16 cellular contexts compared by ENCODE assay signal in the genomic region with DNA sequence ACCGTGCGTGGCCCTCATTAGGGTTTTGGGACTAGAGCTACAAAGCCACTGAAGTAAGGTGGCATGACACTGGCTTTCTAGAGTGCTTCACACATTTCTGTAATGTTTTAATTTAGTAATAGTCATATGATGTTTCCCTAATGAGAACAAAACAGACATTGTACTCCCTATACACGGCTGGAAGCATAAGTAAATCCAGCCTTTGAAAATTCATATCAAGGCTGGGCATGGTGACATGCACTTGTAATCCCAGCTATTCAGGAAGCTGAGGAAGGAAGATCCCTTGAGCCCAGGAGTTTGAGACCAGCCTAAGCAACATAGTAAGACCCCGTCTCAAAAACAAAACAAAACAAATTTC. TPM values are rescaled to one million over a fixed set of nuclear protein-coding genes. Genes with fewer than 3 reads are reported as not detected.
DNase-seq lines count a peak whose midpoint lies in the region; ATAC-seq and TF ChIP-seq lines count a peak whose summit lies in the region.
"Had no signal": no experiment of that assay in that cellular context is flagged by ENCODE, and none has a peak within 500 bp of the region (broad histone marks: within the 10 kb centered on the region; RNA-seq: fewer than 3 reads in every experiment).

No MANE protein-coding gene starts in this region.

- H3K27ac Mint-ChIP-seq in CD4-positive, alpha-beta memory T cell: peak overlapping the region; percentile 24 to 82 (median 71)
- peak overlapping the region; percentile 31 to 68 for H3K27ac Mint-ChIP-seq in T-cell
- H3K27ac Mint-ChIP-seq: type B pancreatic cell had no signal

- ATAC-seq in T-cell (replicated peaks in 1 of 4): no peak
- ATAC-seq in GM18519 (IDR thresholded peaks at IDR 0.05; ENCODE audit: low FRiP score, unreplicated experiment): no peak

- H3K4me1 Mint-ChIP-seq in CD4-positive, alpha-beta memory T cell: peaks cover 34 to 64% (median 44%) of the 10 kb centered on the region in 4 donors
- peaks cover 55 to 66% (median 55%) of the 10 kb centered on the region in 3 donors for H3K4me1 Mint-ChIP-seq in T-cell

- intact Hi-C loops in CD4-positive, alpha-beta memory T cell (cut with micrococcal nuclease): no loop called here
- intact Hi-C loops in dorsolateral prefrontal cortex (cut with DNase I): no loop called here

- no peaks in the 10 kb centered on the region for H3K9me3 ChIP-seq in CD4-positive, alpha-beta memory T cell (ENCODE audit: control insufficient read depth in 1 of 2, low read length in 2 of 2)
- H3K9me3 ChIP-seq: prostate gland had no signal

- H3K27me3 Mint-ChIP-seq in CD4-positive, alpha-beta memory T cell: no peaks in the 10 kb centered on the region
- H3K27me3 Mint-ChIP-seq in T-cell: no peaks in the 10 kb centered on the region
- H3K27me3 Mint-ChIP-seq: type B pancreatic cell had no signal

- no peak for DNase-seq in CD4-positive, alpha-beta memory T cell
- DNase-seq in T-cell (no peak), dorsolateral prefrontal cortex (no peak), pons (ENCODE audit: low spot score) (peak; percentile 75), GM03348 (ENCODE audit: low spot score) (no peak), middle frontal gyrus (ENCODE audit: extremely low spot score, low spot score) (no peak)
- DNase-seq: activated CD4-positive, alpha-beta T cell treated with anti-CD3 and anti-CD28 coated beads, Interleukin-2, amount 50 U/mL, for 1 hour; activated gamma-delta T cell; glutamatergic neuron; MM.1S; NCI-H82 had no signal

- CTCF ChIA-PET in CD4-positive, alpha-beta memory T cell (lab: Charles Lee; ENCODE audit: partially characterized antibody): no interaction called here
- CTCF ChIA-PET in T-cell (lab: Charles Lee): no interaction called here

- peaks cover 6 to 13% of the 10 kb centered on the region in 2 donors for H3K36me3 Mint-ChIP-seq in CD4-positive, alpha-beta memory T cell
- H3K36me3 Mint-ChIP-seq in T-cell: peaks cover 7% of the 10 kb centered on the region

- POLR2A ChIA-PET in CD4-positive, alpha-beta memory T cell (lab: Charles Lee; ENCODE audit: partially characterized antibody): no interaction called here
- POLR2A ChIA-PET in T-cell (lab: Charles Lee): no interaction called here

- no peak for TF ChIP-seq CTCF in dorsolateral prefrontal cortex (IDR thresholded peaks at IDR 0.05 in 54 of 56, conservative IDR thresholded peaks at IDR 0.05 in 2 of 56; ENCODE audit: low read depth in 1 of 56, partially characterized antibody in 56 of 56)

- H3K27ac ChIP-seq in CD4-positive, alpha-beta memory T cell (ENCODE audit: low read depth, low read length): no peak overlapping the region
- H3K27ac ChIP-seq in dorsolateral prefrontal cortex: peak overlapping the region in 56 of 59 donors; percentile 2 to 93 (median 76)
- H3K27ac ChIP-seq: prostate gland had no signal

- H3K4me3 ChIP-seq in CD4-positive, alpha-beta memory T cell (ENCODE audit: low read length in 2 of 2): no peak overlapping the region
- no peak overlapping the region for H3K4me3 ChIP-seq in dorsolateral prefrontal cortex
- H3K4me3 ChIP-seq: prostate gland had no signal

- H3K27me3 ChIP-seq in CD4-positive, alpha-beta memory T cell (ENCODE audit: insufficient read depth, low read length): no peaks in the 10 kb centered on the region
- no peaks in the 10 kb centered on the region for H3K27me3 ChIP-seq in dorsolateral prefrontal cortex

- H3K36me3 ChIP-seq in CD4-positive, alpha-beta memory T cell (ENCODE audit: insufficient read depth, low read length): no peaks in the 10 kb centered on the region
- H3K36me3 ChIP-seq: prostate gland had no signal

- H3K4me1 ChIP-seq in CD4-positive, alpha-beta memory T cell (ENCODE audit: insufficient read depth, low read length): peaks cover 72% of the 10 kb centered on the region
- H3K4me1 ChIP-seq: prostate gland had no signal

- H3K4me3 Mint-ChIP-seq in CD4-positive, alpha-beta memory T cell: peak overlapping the region in 1 of 8 donors; percentile 9
- H3K4me3 Mint-ChIP-seq in T-cell: no peak overlapping the region
- H3K4me3 Mint-ChIP-seq: type B pancreatic cell had no signal

- H3K9me3 Mint-ChIP-seq in CD4-positive, alpha-beta memory T cell: no peaks in the 10 kb centered on the region
- peaks cover 0 to 3% (median 0%) of the 10 kb centered on the region in 3 donors for H3K9me3 Mint-ChIP-seq in T-cell
- H3K9me3 Mint-ChIP-seq: type B pancreatic cell had no signal

RNA-seq across cellular contexts. Expression of gene USP48, which starts 7.4 kb away (rescaled TPM):
- 100 to 1,000 TPM; 110 to 117 TPM for total RNA-seq in CD4-positive, alpha-beta memory T cell
- polyA plus RNA-seq in CD4-positive, alpha-beta memory T cell: 10 to 100 TPM; 36.1 to 42.4 TPM
- total RNA-seq in T-cell (10 to 100 TPM; 65.8 to 95.6 (median 77.5) TPM), dorsolateral prefrontal cortex (100 to 1,000 TPM in 79 of 120 experiments, 10 to 100 TPM in 41; 77.5 to 131 (median 105) TPM)

RNA-seq across cellular contexts. Expression of gene LDLRAD2, which starts 36.5 kb away (rescaled TPM):
- not detected for total RNA-seq in CD4-positive, alpha-beta memory T cell
- polyA plus RNA-seq in CD4-positive, alpha-beta memory T cell: not detected
- total RNA-seq in T-cell (under 1 TPM in 2 of 5 donors, not detected in 3; 0.07 to 0.13 TPM), dorsolateral prefrontal cortex (1 to 10 TPM in 10 of 120 experiments, under 1 TPM in 102, not detected in 8; 0.11 to 1.7 (median 0.48) TPM)
- total RNA-seq: kidney epithelial cell, RPMI7951 had no signal
